In genomic region chr6:52286798-52287432, GRCh38 we compare ENCODE assay signal across 8 cellular contexts. TPM values are rescaled to one million over a fixed set of nuclear protein-coding genes. Genes with fewer than 3 reads are reported as not detected.
DNase-seq lines count a peak whose midpoint lies in the region; ATAC-seq and TF ChIP-seq lines count a peak whose summit lies in the region.

No MANE protein-coding gene starts in this region.

- POLR2A ChIA-PET in WTC11 (lab: Charles Lee), result no interaction called here

- TF ChIP-seq CTCF in AG09319 (IDR thresholded peaks at IDR 0.05; ENCODE audit: low read depth, low read length) (peak; percentile 71), WTC11 (IDR thresholded peaks at IDR 0.05) (peak; percentile 45; the same call in 1 of the 2 replicates)

- peak overlapping the region; percentile 16 for H4K8ac ChIP-seq in mesenchymal stem cell (ENCODE audit: low read length)

- no peaks in the 10 kb centered on the region for H3K9me3 ChIP-seq in mesenchymal stem cell (ENCODE audit: control insufficient read depth, low read length)

- H2BK5ac ChIP-seq in mesenchymal stem cell (ENCODE audit: low read depth, low read length, poor library complexity, severe bottlenecking), result no peak overlapping the region

- WGBS in mesenchymal stem cell, result 20% methylated on average over 1 of the region's 2 CpGs

- ATAC-seq in GM21723 (IDR thresholded peaks at IDR 0.05; ENCODE audit: unreplicated experiment) (peak; percentile 16), WTC11 (no peak), HG02981 (IDR thresholded peaks at IDR 0.05; ENCODE audit: unreplicated experiment) (no peak)

- H3K23ac ChIP-seq in mesenchymal stem cell (ENCODE audit: low read length in 2 of 2), result no peak overlapping the region

- no peaks in the 10 kb centered on the region for H3K27me3 Mint-ChIP-seq in WTC11 (ENCODE audit: low read depth)

- peaks cover 4 to 8% of the 10 kb centered on the region in 2 experiments for H3K36me3 ChIP-seq in mesenchymal stem cell (ENCODE audit: control insufficient read depth in 1 of 2, insufficient read depth in 2 of 2, low read depth in 1 of 2, low read length in 2 of 2)

- no peak overlapping the region for H3K4me3 Mint-ChIP-seq in WTC11

- CTCF ChIA-PET in WTC11 (lab: Charles Lee), result interaction anchor here (0.8 to 3.0 kb wide), 4 partner anchors 66 to 112 kb away, joined by 3 to 30 read pairs (median 12); partner anchors contain the start of gene PAQR8

- no peak overlapping the region for H2AFZ ChIP-seq in mesenchymal stem cell (ENCODE audit: low read depth, low read length)

- H3K27ac ChIP-seq in mesenchymal stem cell (ENCODE audit: low read length, poor library complexity, severe bottlenecking), result no peak overlapping the region

- H3K4me1 ChIP-seq in mesenchymal stem cell (ENCODE audit: control insufficient read depth, insufficient read depth, low read depth, low read length), result peaks cover 5% of the 10 kb centered on the region

- no peaks in the 10 kb centered on the region for H3K9me3 Mint-ChIP-seq in WTC11

- H3K4ac ChIP-seq in mesenchymal stem cell (ENCODE audit: low read depth in 1 of 2, low read length in 2 of 2), result no peak overlapping the region

- H3K4me3 ChIP-seq in mesenchymal stem cell (ENCODE audit: insufficient read depth in 1 of 2, low read depth in 1 of 2, low read length in 2 of 2), result no peak overlapping the region

- H2BK120ac ChIP-seq in mesenchymal stem cell (ENCODE audit: low read depth, low read length), result no peak overlapping the region

- H3K27ac Mint-ChIP-seq in WTC11, result peak overlapping the region; percentile 7; the same call in 1 of the 2 replicates

- H2BK15ac ChIP-seq in mesenchymal stem cell (ENCODE audit: low read depth, poor library complexity, severe bottlenecking), result no peak overlapping the region

- H3K27me3 ChIP-seq in mesenchymal stem cell (ENCODE audit: control insufficient read depth in 1 of 2, insufficient read depth in 1 of 2, low read length in 2 of 2), result no peaks in the 10 kb centered on the region

- no peak overlapping the region for H3K18ac ChIP-seq in mesenchymal stem cell (ENCODE audit: low read depth in 1 of 2, low read length in 2 of 2)

- DNase-seq in AG09319 (ENCODE audit: extremely low read depth, low read depth), result no peak
- DNase-seq in NCI-H226, result peak; percentile 65
- peak; percentile 74 for DNase-seq in WTC11 (ENCODE audit: low spot score)
- DNase-seq in dedifferentiated amniotic fluid mesenchymal stem cell (ENCODE audit: extremely low spot score), result peak; percentile 62
- DNase-seq in mesenchymal stem cell, result peak; percentile 79
- peak; percentile 46 for DNase-seq in stimulated activated CD8-positive, alpha-beta memory T cell treated with anti-CD3 and anti-CD28 coated beads, Interleukin-7, amount 100 ng/mL, for 24 hours (ENCODE audit: low read depth)

- no peak overlapping the region for H3K4me2 ChIP-seq in mesenchymal stem cell (ENCODE audit: low read length, poor library complexity, severe bottlenecking)

- no peak overlapping the region for H3K14ac ChIP-seq in mesenchymal stem cell (ENCODE audit: low read length in 2 of 2)

- no peak overlapping the region for H2BK12ac ChIP-seq in mesenchymal stem cell (ENCODE audit: low read length in 2 of 2)

- H2AK5ac ChIP-seq in mesenchymal stem cell (ENCODE audit: low read length, severe bottlenecking), result no peak overlapping the region

- H3K79me1 ChIP-seq in mesenchymal stem cell (replicated peaks; ENCODE audit: low read length, poor library complexity, severe bottlenecking), result peaks cover 8% of the 10 kb centered on the region

- peaks cover 17% of the 10 kb centered on the region for H3K36me3 Mint-ChIP-seq in WTC11

- peak overlapping the region; percentile 87 for H3K9ac ChIP-seq in mesenchymal stem cell (ENCODE audit: low read length)

- H3K4me1 Mint-ChIP-seq in WTC11, result peaks cover 19% of the 10 kb centered on the region

- no peak overlapping the region for H4K91ac ChIP-seq in mesenchymal stem cell (ENCODE audit: low read length)

TF ChIP-seq in WTC11, 78 proteins besides CTCF, POLR2A, EP300 and RAD21:
- TF ChIP-seq ZBTB21 (CRISPR knock-in tag; IDR thresholded peaks at IDR 0.05; ENCODE audit: borderline replicate concordance) (no peak), GABPB1 (CRISPR knock-in tag; IDR thresholded peaks at IDR 0.05) (peak; percentile 63)

RNA-seq across cellular contexts. Expression of gene MCM3, which starts 2.4 kb away (rescaled TPM):
- 252 to 276 TPM (median 253 TPM) in 3 replicates for total RNA-seq in WTC11 (2021)
- 13.5 TPM for polyA plus RNA-seq in mesenchymal stem cell (2013, experiment 1 of 2)
- polyA plus RNA-seq in mesenchymal stem cell (2013, experiment 2 of 2), result 13.5 TPM

RNA-seq across cellular contexts. Expression of gene IL17F, which starts 42.6 kb away (rescaled TPM):
- not detected in 3 replicates for total RNA-seq in WTC11 (2021)
- not detected for polyA plus RNA-seq in mesenchymal stem cell (2013, experiment 1 of 2)
- polyA plus RNA-seq in mesenchymal stem cell (2013, experiment 2 of 2), result not detected
